ENCODE assay signal across 31 cellular contexts in genomic region chr1:119470377-119470776, GRCh38. TPM values are rescaled to one million over a fixed set of nuclear protein-coding genes. Genes with fewer than 3 reads are reported as not detected.
DNase-seq lines count a peak whose midpoint lies in the region; TF ChIP-seq lines count a peak whose summit lies in the region.
"Had no signal": no experiment of that assay in that cellular context is flagged by ENCODE, and none has a peak within 500 bp of the region (broad histone marks: within the 10 kb centered on the region; RNA-seq: fewer than 3 reads in every experiment).

No MANE protein-coding gene starts in this region.

- no peaks in the 10 kb centered on the region for H3K9me3 ChIP-seq in esophagus muscularis mucosa
- H3K9me3 ChIP-seq: A549; BE2C; BLaER1; BLaER1 treated with 17β-estradiol and CSF1 and Interleukin-3, amounts not matched to agents 10 nM and 100 nM; Caco-2 had no signal

- intact Hi-C loops in esophagus muscularis mucosa (cut with DNase I) = no loop called here

- no peaks in the 10 kb centered on the region for H3K36me3 ChIP-seq in esophagus muscularis mucosa
- H3K36me3 ChIP-seq: BE2C; BLaER1; BLaER1 treated with 17β-estradiol and CSF1 and Interleukin-3, amounts not matched to agents 10 nM and 100 nM had no signal

- no peak overlapping the region for H3K4me3 ChIP-seq in esophagus muscularis mucosa
- H3K4me3 ChIP-seq: A549; BLaER1; BLaER1 treated with 17β-estradiol and CSF1 and Interleukin-3, amounts not matched to agents 10 nM and 100 nM had no signal

- no peak for TF ChIP-seq CTCF in esophagus muscularis mucosa (IDR thresholded peaks at IDR 0.05)

- DNase-seq in esophagus muscularis mucosa (ENCODE audit: extremely low spot score) (peak; percentile 53), NCI-H524 (lab: John Stamatoyannopoulos, UW) (no peak)
- DNase-seq: 8988T; ACHN; AML-193; BE2C; C1 segment of cervical spinal cord; Caco-2; Calu3; CD4-positive, alpha-beta memory T cell; CD4-positive, alpha-beta T cell; CD4-positive, CD25-positive, alpha-beta regulatory T cell; CD8-positive, alpha-beta memory T cell; CD8-positive, alpha-beta T cell; COR-L47; DMS 273 treated with DMSO at 0.1 percent for 48 hours; DMS153; DMS53; DMS79; DMS79 treated with DMSO at 0.1 percent for 48 hours; DND-41; EL had no signal

- H3K4me1 ChIP-seq in esophagus muscularis mucosa = no peaks in the 10 kb centered on the region
- H3K4me1 ChIP-seq: A549; BE2C; BLaER1; BLaER1 treated with 17β-estradiol and CSF1 and Interleukin-3, amounts not matched to agents 10 nM and 100 nM had no signal

- no peak for TF ChIP-seq POLR2A in esophagus muscularis mucosa (IDR thresholded peaks at IDR 0.05; ENCODE audit: low read depth)

- WGBS in esophagus muscularis mucosa = 100% methylated on average over 3 of the region's 3 CpGs

- H3K27ac ChIP-seq in esophagus muscularis mucosa (replicated peaks in 1 of 4) = no peak overlapping the region
- H3K27ac ChIP-seq: 22Rv1; A549; BLaER1; BLaER1 treated with 17β-estradiol and CSF1 and Interleukin-3, amounts not matched to agents 10 nM and 100 nM; C4-2B had no signal

- TF ChIP-seq EP300 in esophagus muscularis mucosa (IDR thresholded peaks at IDR 0.05) = no peak

- no peaks in the 10 kb centered on the region for H3K27me3 ChIP-seq in esophagus muscularis mucosa
- H3K27me3 ChIP-seq: BE2C; BLaER1; BLaER1 treated with 17β-estradiol and CSF1 and Interleukin-3, amounts not matched to agents 10 nM and 100 nM had no signal

RNA-seq across cellular contexts. Expression of gene HSD3B1, which starts 36.6 kb away (rescaled TPM):
- not detected for total RNA-seq in esophagus muscularis mucosa
- total RNA-seq: A172; A673; B cell; Calu3; CD4-positive, alpha-beta memory T cell; CD4-positive, alpha-beta T cell; CD4-positive, CD25-positive, alpha-beta regulatory T cell; CD8-positive, alpha-beta memory T cell; CD8-positive, alpha-beta T cell; Daoy had no signal

RNA-seq across cellular contexts. Expression of gene HSD3B2, which starts 55.4 kb away (rescaled TPM):
- not detected for total RNA-seq in esophagus muscularis mucosa
- total RNA-seq: A172; A673; B cell; Caco-2; Calu3; CD4-positive, alpha-beta memory T cell; CD4-positive, alpha-beta T cell; CD4-positive, CD25-positive, alpha-beta regulatory T cell; CD8-positive, alpha-beta memory T cell; CD8-positive, alpha-beta T cell; Daoy had no signal
